Comparison of ENCODE assay signal across 1 cellular context in the genomic region with DNA sequence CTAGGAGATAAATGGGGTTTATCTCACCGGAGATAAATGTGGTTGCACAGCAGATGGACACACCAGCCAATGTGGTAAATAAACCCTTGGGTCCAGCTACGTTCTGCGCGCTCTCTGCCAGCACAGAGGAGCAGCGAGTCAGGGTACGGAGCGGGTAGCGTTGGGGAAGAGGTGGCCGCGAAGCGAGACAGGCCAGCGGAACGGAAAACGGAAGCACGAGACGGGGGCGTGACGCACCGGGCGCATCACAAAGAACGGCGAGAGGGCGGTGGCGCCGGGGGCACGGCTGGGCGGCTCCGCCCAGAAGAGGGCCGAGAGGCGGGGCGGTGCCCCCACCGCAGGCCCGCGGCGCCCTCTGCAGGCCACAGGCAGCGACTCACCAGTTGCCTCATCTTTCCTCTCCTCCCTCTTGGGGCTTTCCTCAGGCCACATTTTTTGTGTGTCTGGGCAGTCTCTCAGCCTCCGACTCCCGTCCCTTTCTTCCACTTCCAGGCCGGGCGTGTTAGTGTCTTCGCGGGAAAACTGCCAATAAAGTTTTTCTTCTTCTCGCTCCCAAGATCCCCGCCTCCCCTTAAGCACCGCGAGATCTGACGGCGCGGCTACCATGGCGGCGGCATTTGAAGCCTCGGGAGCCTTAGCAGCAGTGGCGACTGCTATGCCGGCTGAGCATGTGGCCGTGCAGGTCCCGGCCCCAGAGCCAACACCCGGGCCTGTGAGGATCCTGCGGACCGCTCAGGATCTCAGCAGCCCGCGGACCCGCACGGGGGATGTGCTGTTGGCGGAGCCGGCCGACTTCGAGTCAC.
TF ChIP-seq lines count a peak whose summit lies in the region.

DDX20 (plus strand) TSS at position 581 of the 803 bp plus-strand sequence; CDS start at position 605, 24 bp downstream.

TF ChIP-seq in HepG2, 621 proteins besides CTCF, POLR2A, EP300 and RAD21 (continued from another document and continues in another):
- 0 out of 2 replicates have a peak, but pooled peaks have one; percentile 30 for TF ChIP-seq ZNF142 (CRISPR knock-in tag; IDR thresholded peaks at IDR 0.05)
- peak; percentile 92 for TF ChIP-seq YY1 (IDR thresholded peaks at IDR 0.05; ENCODE audit: insufficient read depth, insufficient replicate concordance, low read depth, low read length)
- TF ChIP-seq CREB3 (CRISPR knock-in tag; IDR thresholded peaks at IDR 0.05): no peak
- TF ChIP-seq ZNF329 (CRISPR knock-in tag; IDR thresholded peaks at IDR 0.05; ENCODE audit: low read depth): no peak
- peak; percentile 92 for TF ChIP-seq TFDP1 (CRISPR knock-in tag; IDR thresholded peaks at IDR 0.05; ENCODE audit: borderline replicate concordance)
- TF ChIP-seq HOXA5 (CRISPR knock-in tag; IDR thresholded peaks at IDR 0.05): 0 out of 2 replicates have a peak, but pooled peaks have one; percentile 19
- TF ChIP-seq ZNF563 (CRISPR knock-in tag; IDR thresholded peaks at IDR 0.05): peak; percentile 90
- TF ChIP-seq ZNF331 (CRISPR knock-in tag; IDR thresholded peaks at IDR 0.05): peak; percentile 42; the same call in 1 of the 2 replicates
- TF ChIP-seq MAF1 (CRISPR knock-in tag; IDR thresholded peaks at IDR 0.05; ENCODE audit: borderline replicate concordance): 0 out of 2 replicates have a peak, but pooled peaks have one; percentile 50
- no peak for TF ChIP-seq GPN1 (CRISPR knock-in tag; IDR thresholded peaks at IDR 0.05; ENCODE audit: borderline replicate concordance)
- peak; percentile 96 for TF ChIP-seq E2F5 (CRISPR knock-in tag; conservative IDR thresholded peaks at IDR 0.05)
- TF ChIP-seq ZNF687 (CRISPR knock-in tag; IDR thresholded peaks at IDR 0.05): peak; percentile 93
- TF ChIP-seq BCL3 (CRISPR knock-in tag; IDR thresholded peaks at IDR 0.05): peak; percentile 75; the same call in 1 of the 2 replicates
- TF ChIP-seq MIER3 (CRISPR knock-in tag; IDR thresholded peaks at IDR 0.05; ENCODE audit: borderline replicate concordance): peak; percentile 19; the same call in 1 of the 2 replicates
- TF ChIP-seq, protein P1, sequence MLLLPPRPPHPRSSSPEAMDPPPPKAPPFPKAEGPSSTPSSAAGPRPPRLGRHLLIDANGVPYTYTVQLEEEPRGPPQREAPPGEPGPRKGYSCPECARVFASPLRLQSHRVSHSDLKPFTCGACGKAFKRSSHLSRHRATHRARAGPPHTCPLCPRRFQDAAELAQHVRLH (CRISPR knock-in tag; IDR thresholded peaks at IDR 0.05; ENCODE audit: borderline replicate concordance, low read depth): peak; percentile 34; the same call in 1 of the 2 replicates
- TF ChIP-seq KAT8 (CRISPR knock-in tag; IDR thresholded peaks at IDR 0.05): peak; percentile 90
- no peak for TF ChIP-seq SRSF4 (IDR thresholded peaks at IDR 0.05; ENCODE audit: low read depth, low read length, poor library complexity, severe bottlenecking)
- TF ChIP-seq ZBTB46 (CRISPR knock-in tag; IDR thresholded peaks at IDR 0.05; ENCODE audit: borderline replicate concordance): no peak
- no peak; the same call in 1 of the 2 replicates for TF ChIP-seq ZNF777 (CRISPR knock-in tag; IDR thresholded peaks at IDR 0.05)
- TF ChIP-seq ZNF33A (CRISPR knock-in tag; IDR thresholded peaks at IDR 0.05; ENCODE audit: borderline replicate concordance): no peak
- no peak for TF ChIP-seq RFX3 (CRISPR knock-in tag; IDR thresholded peaks at IDR 0.05)
- TF ChIP-seq POLR2G (IDR thresholded peaks at IDR 0.05; ENCODE audit: low read depth, low read length): peak; percentile 82
- 0 out of 2 replicates have a peak, but pooled peaks have one; percentile 68 for TF ChIP-seq ZNF766 (CRISPR knock-in tag; IDR thresholded peaks at IDR 0.05; ENCODE audit: borderline replicate concordance)
- TF ChIP-seq ZNF225 (CRISPR knock-in tag; IDR thresholded peaks at IDR 0.05): peak; percentile 55; the same call in 1 of the 2 replicates
- no peak for TF ChIP-seq RFXANK (CRISPR knock-in tag; IDR thresholded peaks at IDR 0.05)
- TF ChIP-seq ZNF350 (CRISPR knock-in tag; IDR thresholded peaks at IDR 0.05; ENCODE audit: borderline replicate concordance, low read depth): peak; percentile 78
- no peak for TF ChIP-seq MYNN (CRISPR knock-in tag; IDR thresholded peaks at IDR 0.05; ENCODE audit: low read depth)
- peak; percentile 96 for TF ChIP-seq SIN3A (IDR thresholded peaks at IDR 0.05; ENCODE audit: borderline replicate concordance, low read depth, low read length)
- no peak for TF ChIP-seq ZNF512 (CRISPR knock-in tag; IDR thresholded peaks at IDR 0.05)
- TF ChIP-seq SOX6 (IDR thresholded peaks at IDR 0.05): no peak
- peak; percentile 65; the same call in 1 of the 2 replicates for TF ChIP-seq SOX6 (CRISPR knock-in tag; IDR thresholded peaks at IDR 0.05)
- 0 out of 2 replicates have a peak, but pooled peaks have one; percentile 63 for TF ChIP-seq ZNF773 (CRISPR knock-in tag; IDR thresholded peaks at IDR 0.05; ENCODE audit: borderline replicate concordance)
- peak; percentile 39; the same call in 1 of the 2 replicates for TF ChIP-seq ZBTB20 (CRISPR knock-in tag; IDR thresholded peaks at IDR 0.05; ENCODE audit: borderline replicate concordance, low read depth)
- TF ChIP-seq ZSCAN21 (CRISPR knock-in tag; IDR thresholded peaks at IDR 0.05; ENCODE audit: borderline replicate concordance): peak; percentile 83
- no peak for TF ChIP-seq ZNF468 (CRISPR knock-in tag; IDR thresholded peaks at IDR 0.05)
- no peak for TF ChIP-seq ZNF180 (CRISPR knock-in tag; IDR thresholded peaks at IDR 0.05; ENCODE audit: borderline replicate concordance, low read depth)
- TF ChIP-seq DR1 (CRISPR knock-in tag; IDR thresholded peaks at IDR 0.05): peak; percentile 67; the same call in 1 of the 2 replicates
